Comparison of ENCODE assay signal across 8 cellular contexts in the genomic region with DNA sequence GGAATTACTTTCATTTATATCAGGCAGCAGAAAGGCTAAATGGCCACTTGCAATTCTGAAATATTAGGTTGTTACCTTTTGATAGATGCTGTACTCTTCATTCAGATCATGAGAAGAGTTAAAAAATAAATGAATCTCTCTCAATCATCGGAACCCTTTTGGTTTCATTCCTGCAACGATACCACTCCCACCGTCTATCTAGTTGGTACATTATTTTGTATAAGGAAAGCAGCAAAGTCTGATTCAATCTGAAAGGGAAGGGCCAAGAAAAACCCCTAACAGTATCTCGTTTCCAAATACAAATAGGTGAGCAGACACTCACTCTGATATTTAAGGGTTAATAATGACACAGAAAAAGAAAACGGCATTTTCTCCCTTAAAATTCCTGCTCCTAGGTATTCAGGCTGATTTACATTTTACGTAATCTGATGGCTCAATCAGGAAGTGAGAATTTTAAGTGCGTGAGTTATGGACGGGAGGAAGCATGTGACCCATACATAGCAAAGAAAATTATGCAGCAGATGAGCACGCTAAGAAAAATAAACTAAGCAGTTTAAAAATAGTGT.
A peak's percentile ranks its signal among the peaks of the same experiment; 100 is the strongest.
DNase-seq lines count a peak whose midpoint lies in the region; ATAC-seq lines count a peak whose summit lies in the region.

No MANE protein-coding gene starts in this region.

- ATAC-seq in stimulated activated naive CD8-positive, alpha-beta T cell treated with anti-CD3 and anti-CD28 coated beads, Interleukin-15, amount 100 ng/mL, for 72 hours = peak; percentile 73
- ATAC-seq in HG03039 (IDR thresholded peaks at IDR 0.05; ENCODE audit: unreplicated experiment) = no peak
- no peak for ATAC-seq in GM19023 (IDR thresholded peaks at IDR 0.05; ENCODE audit: unreplicated experiment)
- ATAC-seq in HG02798 (IDR thresholded peaks at IDR 0.05; ENCODE audit: poor library complexity, unreplicated experiment) = no peak

- peaks cover 93% of the 10 kb centered on the region for H3K4me1 Mint-ChIP-seq in activated naive CD8-positive, alpha-beta T cell (ENCODE audit: low read depth)
- H3K4me1 Mint-ChIP-seq in stimulated activated naive CD8-positive, alpha-beta T cell treated with anti-CD3 and anti-CD28 coated beads, Interleukin-15, amount 100 ng/mL, for 72 hours = peaks cover 99% of the 10 kb centered on the region

- peak overlapping the region; percentile 81 for H3K27ac Mint-ChIP-seq in activated naive CD8-positive, alpha-beta T cell
- peak overlapping the region; percentile 78 to 88 for H3K27ac Mint-ChIP-seq in stimulated activated naive CD8-positive, alpha-beta T cell treated with anti-CD3 and anti-CD28 coated beads, Interleukin-15, amount 100 ng/mL, for 72 hours

- peak overlapping the region; percentile 78 for H3K4me3 Mint-ChIP-seq in activated naive CD8-positive, alpha-beta T cell
- peak overlapping the region; percentile 74 to 82 for H3K4me3 Mint-ChIP-seq in stimulated activated naive CD8-positive, alpha-beta T cell treated with anti-CD3 and anti-CD28 coated beads, Interleukin-15, amount 100 ng/mL, for 72 hours

- no peaks in the 10 kb centered on the region for H3K27me3 Mint-ChIP-seq in activated naive CD8-positive, alpha-beta T cell
- no peaks in the 10 kb centered on the region for H3K27me3 Mint-ChIP-seq in stimulated activated naive CD8-positive, alpha-beta T cell treated with anti-CD3 and anti-CD28 coated beads, Interleukin-15, amount 100 ng/mL, for 72 hours

- H3K36me3 Mint-ChIP-seq in activated naive CD8-positive, alpha-beta T cell = peaks cover 41% of the 10 kb centered on the region

- no peaks in the 10 kb centered on the region for H3K9me3 Mint-ChIP-seq in activated naive CD8-positive, alpha-beta T cell (ENCODE audit: low read depth)
- H3K9me3 Mint-ChIP-seq in stimulated activated naive CD8-positive, alpha-beta T cell treated with anti-CD3 and anti-CD28 coated beads, Interleukin-15, amount 100 ng/mL, for 72 hours = no peaks in the 10 kb centered on the region

- DNase-seq in AML-193 (lab: John Stamatoyannopoulos, UW) (peak; percentile 67 to 68), HT1080 (ENCODE audit: low read depth) (peak; percentile 75), hepatic stellate cell (ENCODE audit: low spot score) (peak; percentile 52)
- no peak for DNase-seq in stimulated activated naive CD8-positive, alpha-beta T cell treated with anti-CD3 and anti-CD28 coated beads, Interleukin-15, amount 100 ng/mL, for 72 hours

Comparison
In these comparisons a context has a peak if more than half of its experiments do, and no peak if none do; other contexts are left out.
1. DNase-seq: peak in AML-193 (2 of 2), HT1080 (single experiment) and hepatic stellate cell (single experiment); none in stimulated activated naive CD8-positive, alpha-beta T cell treated with anti-CD3 and anti-CD28 coated beads, Interleukin-15, amount 100 ng/mL, for 72 hours (0 of 2).